ENCODE assay signal across 1 cellular context in genomic region chr5:68087866-68088265, GRCh38.
TF ChIP-seq lines count a peak whose summit lies in the region.

No MANE protein-coding gene starts in this region.

TF ChIP-seq in SK-N-SH treated with all-trans-retinoic acid at 6 μM for 48 hours, 23 proteins besides CTCF, POLR2A, EP300 and RAD21 (continued from another document):
- TF ChIP-seq, protein P1, sequence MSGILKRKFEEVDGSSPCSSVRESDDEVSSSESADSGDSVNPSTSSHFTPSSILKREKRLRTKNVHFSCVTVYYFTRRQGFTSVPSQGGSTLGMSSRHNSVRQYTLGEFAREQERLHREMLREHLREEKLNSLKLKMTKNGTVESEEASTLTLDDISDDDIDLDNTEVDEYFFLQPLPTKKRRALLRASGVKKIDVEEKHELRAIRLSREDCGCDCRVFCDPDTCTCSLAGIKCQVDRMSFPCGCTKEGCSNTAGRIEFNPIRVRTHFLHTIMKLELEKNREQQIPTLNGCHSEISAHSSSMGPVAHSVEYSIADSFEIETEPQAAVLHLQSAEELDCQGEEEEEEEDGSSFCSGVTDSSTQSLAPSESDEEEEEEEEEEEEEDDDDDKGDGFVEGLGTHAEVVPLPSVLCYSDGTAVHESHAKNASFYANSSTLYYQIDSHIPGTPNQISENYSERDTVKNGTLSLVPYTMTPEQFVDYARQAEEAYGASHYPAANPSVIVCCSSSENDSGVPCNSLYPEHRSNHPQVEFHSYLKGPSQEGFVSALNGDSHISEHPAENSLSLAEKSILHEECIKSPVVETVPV (CRISPR knock-in tag; IDR thresholded peaks at IDR 0.05) = no peak
- TF ChIP-seq ZC3H10 (CRISPR knock-in tag; IDR thresholded peaks at IDR 0.05) (no peak), OSR1 (CRISPR knock-in tag; IDR thresholded peaks at IDR 0.05) (no peak), ARNTL (CRISPR knock-in tag; IDR thresholded peaks at IDR 0.05; ENCODE audit: borderline replicate concordance, low read depth) (no peak), GLIS3 (CRISPR knock-in tag; IDR thresholded peaks at IDR 0.05) (no peak)
